In the genomic region with DNA sequence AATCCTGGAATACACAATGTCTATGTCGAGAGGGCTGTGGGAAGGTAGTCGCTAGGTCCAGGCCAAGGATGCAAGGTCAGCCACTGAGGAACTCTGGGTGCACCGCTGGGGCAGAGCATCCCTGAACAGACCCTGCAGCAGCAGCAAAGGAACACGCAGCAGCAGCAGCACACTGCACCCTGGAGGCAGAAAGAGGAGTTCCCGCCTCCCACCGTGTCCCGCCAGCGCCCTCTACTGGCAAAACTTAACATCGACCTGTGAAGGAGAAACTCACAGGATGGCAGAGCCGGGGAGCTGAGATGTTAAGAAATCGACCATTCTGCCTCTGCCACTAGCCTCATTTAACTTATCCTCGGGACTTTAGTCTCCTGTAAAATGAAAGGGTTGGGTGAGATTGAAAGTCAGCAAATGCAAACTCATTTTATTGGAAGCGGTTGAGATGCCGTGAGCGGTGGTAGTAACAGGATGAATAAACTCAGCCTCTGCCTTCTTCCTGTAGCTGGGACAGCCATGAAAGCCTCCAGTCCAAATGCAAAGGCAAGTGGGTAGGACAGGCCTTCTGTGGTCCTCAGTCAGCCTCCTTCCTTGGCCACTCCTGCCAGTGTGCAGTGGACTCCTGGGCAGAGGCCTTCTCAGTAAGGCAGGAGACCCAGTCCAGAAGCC, we compare ENCODE assay signal across 8 cellular contexts. TPM values are rescaled to one million over a fixed set of nuclear protein-coding genes. Genes with fewer than 3 reads are reported as not detected.
DNase-seq lines count a peak whose midpoint lies in the region; ATAC-seq and TF ChIP-seq lines count a peak whose summit lies in the region.

No MANE protein-coding gene starts in this region.

- WGBS in right lobe of liver (ENCODE audit: insufficient coverage, low coverage, low lambda C conversion rate, missing lambda C conversion rate), result 33% methylated on average over 8 of the region's 15 CpGs
- WGBS in thyroid gland, 2 donors, result 51 to 70% methylated on average over 9 to 15 of the region's 15 CpGs

- in situ Hi-C loops in T47D (cut with HindIII; ENCODE audit: low pct_unique_long_range_greater_than_20kb, low sequenced_read_pairs), result no loop called here

- H3K4me1 ChIP-seq in right lobe of liver, result no peaks in the 10 kb centered on the region
- no peaks in the 10 kb centered on the region for H3K4me1 ChIP-seq in thyroid gland

- H3K27ac ChIP-seq in SK-N-MC, result no peak overlapping the region
- no peak overlapping the region for H3K27ac ChIP-seq in right lobe of liver
- no peak overlapping the region for H3K27ac ChIP-seq in thyroid gland

- H3K9me3 ChIP-seq in SK-N-MC (ENCODE audit: low read depth, low read length), result no peaks in the 10 kb centered on the region
- H3K9me3 ChIP-seq in right lobe of liver, result no peaks in the 10 kb centered on the region
- H3K9me3 ChIP-seq in thyroid gland, result no peaks in the 10 kb centered on the region

- H3K4me3 ChIP-seq in SK-N-MC (no peak overlapping the region), right lobe of liver (no peak overlapping the region), thyroid gland (replicated peaks in 1 of 3) (no peak overlapping the region)

- no peaks in the 10 kb centered on the region for H3K27me3 ChIP-seq in right lobe of liver
- H3K27me3 ChIP-seq in thyroid gland, result no peaks in the 10 kb centered on the region

- no peak overlapping the region for H3K9ac ChIP-seq in SK-N-MC (ENCODE audit: insufficient read length)

- no peak for TF ChIP-seq POLR2A in right lobe of liver (IDR thresholded peaks at IDR 0.05)
- TF ChIP-seq POLR2A in thyroid gland (IDR thresholded peaks at IDR 0.05), result no peak

- TF ChIP-seq CTCF in LNCAP (IDR thresholded peaks at IDR 0.05), result peak; percentile 96
- peak; percentile 62 to 85 (median 79) for TF ChIP-seq CTCF in right lobe of liver (IDR thresholded peaks at IDR 0.05)
- peak; percentile 24 to 90 (median 72) for TF ChIP-seq CTCF in thyroid gland (IDR thresholded peaks at IDR 0.05)

- intact Hi-C loops in right lobe of liver (cut with DNase I), result no loop called here
- intact Hi-C loops in thyroid gland (cut with DNase I), result loop anchor here (5.0 kb wide), 1 partner anchor 55 kb away; no protein-coding TSS in a partner anchor

- DNase-seq in NCI-H2107 (lab: John Stamatoyannopoulos, UW) (peak; percentile 25), NCI-H2107 treated with DMSO at 0.1 percent for 48 hours (lab: John Stamatoyannopoulos, UW; ENCODE audit: unreplicated experiment) (no peak), SK-N-MC (ENCODE audit: low read depth, low spot score) (peak; percentile 30), T47D (ENCODE audit: low read depth in 1 of 2, low spot score in 1 of 2) (peak; percentile 52 to 88), right lobe of liver (peak; percentile 61 to 70 (median 66)), thyroid gland (peak; percentile 42 to 68)

- H3K36me3 ChIP-seq in SK-N-MC (ENCODE audit: insufficient read depth, low read length) (no peaks in the 10 kb centered on the region), right lobe of liver (no peaks in the 10 kb centered on the region), thyroid gland (no peaks in the 10 kb centered on the region)

- ATAC-seq in GM21737 (IDR thresholded peaks at IDR 0.05; ENCODE audit: unreplicated experiment) (peak; percentile 85), right lobe of liver (peak; percentile 85 to 93 (median 86))

RNA-seq across cellular contexts. Expression of a gene that starts 45.6 kb away (rescaled TPM):
- 10 to 100 TPM in 4 of 6 experiments, 1 to 10 TPM in 2; 5.5 to 32.2 (median 18.5) TPM for total RNA-seq in right lobe of liver
- 1 to 10 TPM in 2 of 4 donors, under 1 TPM in 2; 0.27 to 6.5 (median 1.2) TPM for total RNA-seq in thyroid gland
